Comparison of ENCODE assay signal across 1 cellular context in genomic region chr11:45314900-45315299, GRCh38.
TF ChIP-seq lines count a peak whose summit lies in the region.

No MANE protein-coding gene starts in this region.

TF ChIP-seq in GM23338, 12 proteins besides CTCF, POLR2A, EP300 and RAD21:
- TF ChIP-seq NANOG (IDR thresholded peaks at IDR 0.05; ENCODE audit: borderline replicate concordance) (no peak), ETS1 (IDR thresholded peaks at IDR 0.05) (no peak), ZNF114 (CRISPR knock-in tag; IDR thresholded peaks at IDR 0.05) (no peak), POLR2AphosphoS5 (IDR thresholded peaks at IDR 0.05; ENCODE audit: low read depth) (no peak), ZNF331 (CRISPR knock-in tag; IDR thresholded peaks at IDR 0.05; ENCODE audit: low read depth) (no peak), EZH2phosphoT487 (IDR thresholded peaks at IDR 0.05; ENCODE audit: unreplicated experiment) (no peak), REST (IDR thresholded peaks at IDR 0.05; ENCODE audit: unreplicated experiment) (no peak), JUNB (IDR thresholded peaks at IDR 0.05; ENCODE audit: unreplicated experiment) (no peak), EZH2 (IDR thresholded peaks at IDR 0.05; ENCODE audit: low read depth, unreplicated experiment) (no peak), ZNF462 (CRISPR knock-in tag; IDR thresholded peaks at IDR 0.05) (no peak), CREB1 (CRISPR knock-in tag; IDR thresholded peaks at IDR 0.05; ENCODE audit: low read depth) (no peak), STAT1 (IDR thresholded peaks at IDR 0.05; ENCODE audit: unreplicated experiment) (no peak)
